12 cellular contexts compared by ENCODE assay signal in genomic region chr18:48488388-48488850, GRCh38. TPM values are rescaled to one million over a fixed set of nuclear protein-coding genes. Genes with fewer than 3 reads are reported as not detected.
A peak's percentile ranks its signal among the peaks of the same experiment; 100 is the strongest.
DNase-seq lines count a peak whose midpoint lies in the region; ATAC-seq and TF ChIP-seq lines count a peak whose summit lies in the region.
"Had no signal": no experiment of that assay in that cellular context is flagged by ENCODE, and none has a peak within 500 bp of the region (broad histone marks: within the 10 kb centered on the region; RNA-seq: fewer than 3 reads in every experiment).

No MANE protein-coding gene starts in this region.

- H4K20me1 ChIP-seq in PC-9 (ENCODE audit: insufficient read depth) = no peaks in the 10 kb centered on the region

- no peak overlapping the region for H3K27ac ChIP-seq in PC-9

- peaks cover 37% of the 10 kb centered on the region for H3K4me1 Mint-ChIP-seq in mesothelial cell of epicardium
- H3K4me1 Mint-ChIP-seq: activated naive CD8-positive, alpha-beta T cell treated with anti-CD3 and anti-CD28 coated beads, Interleukin-2, amount 10 ng/mL, durations not matched to agents 7 days and 5 days had no signal

- no peak overlapping the region for H2AFZ ChIP-seq in PC-9

- H3F3A ChIP-seq in PC-9 (ENCODE audit: insufficient read depth, low read depth) = peaks cover 22% of the 10 kb centered on the region; the same call in 1 of the 2 replicates

- H3K79me2 ChIP-seq in PC-9 (ENCODE audit: low read depth) = no peaks in the 10 kb centered on the region

- BruUV-seq in PC-9 (replicated peaks; lab: Mats Ljungman, UMichigan) = no TSS peak

- DNase-seq in AG10803 (ENCODE audit: low read depth) (peak; percentile 91), PC-9 (peak; percentile 79 to 95), epithelial cell of proximal tubule (ENCODE audit: low read depth) (peak; percentile 66), mesothelial cell of epicardium (ENCODE audit: low spot score in 2 of 2, unreplicated experiment in 2 of 2) (peak; percentile 44 to 77), NCI-H1930 (lab: John Stamatoyannopoulos, UW) (no peak)
- DNase-seq: activated naive CD8-positive, alpha-beta T cell treated with anti-CD3 and anti-CD28 coated beads, Interleukin-2, amount 10 ng/mL, durations not matched to agents 7 days and 5 days; DMS79 treated with DMSO at 0.1 percent for 48 hours; SIG-M5 had no signal

- H3K36me3 Mint-ChIP-seq in mesothelial cell of epicardium = no peaks in the 10 kb centered on the region
- H3K36me3 Mint-ChIP-seq: activated naive CD8-positive, alpha-beta T cell treated with anti-CD3 and anti-CD28 coated beads, Interleukin-2, amount 10 ng/mL, durations not matched to agents 7 days and 5 days; natural killer cell treated with Interleukin-12 subunit alpha and Interleukin-12 subunit beta and Interleukin-15 and Interleukin-18, amount 100 ng/mL, for 72 hours had no signal

- H3K4me3 ChIP-seq in AG10803 (ENCODE audit: low read length) (no peak overlapping the region), PC-9 (no peak overlapping the region), epithelial cell of proximal tubule (ENCODE audit: low read depth, low read length) (no peak overlapping the region)

- ATAC-seq in HG02852 (IDR thresholded peaks at IDR 0.05; ENCODE audit: unreplicated experiment) (no peak), GM18520 (IDR thresholded peaks at IDR 0.05; ENCODE audit: unreplicated experiment) (no peak), HG03108 (IDR thresholded peaks at IDR 0.05; ENCODE audit: unreplicated experiment) (no peak)

- peaks cover 46% of the 10 kb centered on the region for H3K4me1 ChIP-seq in PC-9 (replicated peaks; ENCODE audit: insufficient read depth)

- intact Hi-C loops in PC-9 (cut with micrococcal nuclease; ENCODE audit: unreplicated experiment) = loop anchor here (1.0 to 2.0 kb wide), 2 partner anchors 50 to 174 kb away; partner anchors contain the start of gene CTIF

- H3K36me3 ChIP-seq in PC-9 (ENCODE audit: low read depth) = no peaks in the 10 kb centered on the region

- TF ChIP-seq CTCF in AG10803 (conservative IDR thresholded peaks at IDR 0.05; ENCODE audit: low read length) (no peak), PC-9 (conservative IDR thresholded peaks at IDR 0.05) (no peak), epithelial cell of proximal tubule (conservative IDR thresholded peaks at IDR 0.05; ENCODE audit: low read depth, low read length) (no peak), mesothelial cell of epicardium (IDR thresholded peaks at IDR 0.05; ENCODE audit: unreplicated experiment) (no peak)

- H3K9me2 ChIP-seq in PC-9 (ENCODE audit: insufficient read depth) = no peaks in the 10 kb centered on the region

- CTCF ChIA-PET in PC-9 (lab: Charles Lee) = interaction anchor here (0.6 kb wide), 1 partner anchor 156 kb away, joined by 3 read pairs; no protein-coding TSS in a partner anchor

- POLR2A ChIA-PET in PC-9 (lab: Charles Lee; ENCODE audit: unreplicated experiment) = interaction anchor here (0.5 to 1.0 kb wide), 4 partner anchors 54 to 510 kb away, joined by 3 to 4 read pairs (median 3); no protein-coding TSS in a partner anchor

- peak overlapping the region; percentile 92 for H3K27ac Mint-ChIP-seq in mesothelial cell of epicardium
- H3K27ac Mint-ChIP-seq: activated naive CD8-positive, alpha-beta T cell treated with anti-CD3 and anti-CD28 coated beads, Interleukin-2, amount 10 ng/mL, durations not matched to agents 7 days and 5 days; natural killer cell treated with Interleukin-12 subunit alpha and Interleukin-12 subunit beta and Interleukin-15 and Interleukin-18, amount 100 ng/mL, for 72 hours had no signal

- no peaks in the 10 kb centered on the region for H3K27me3 ChIP-seq in PC-9 (ENCODE audit: insufficient read depth, low read depth)

- no peaks in the 10 kb centered on the region for H3K9me3 ChIP-seq in PC-9 (ENCODE audit: insufficient read depth, low read depth)

- no peak overlapping the region for H3K4me3 Mint-ChIP-seq in mesothelial cell of epicardium
- H3K4me3 Mint-ChIP-seq: activated naive CD8-positive, alpha-beta T cell treated with anti-CD3 and anti-CD28 coated beads, Interleukin-2, amount 10 ng/mL, durations not matched to agents 7 days and 5 days; natural killer cell treated with Interleukin-12 subunit alpha and Interleukin-12 subunit beta and Interleukin-15 and Interleukin-18, amount 100 ng/mL, for 72 hours had no signal

- H3K27me3 Mint-ChIP-seq in mesothelial cell of epicardium (ENCODE audit: low read depth) = no peaks in the 10 kb centered on the region

- no peaks in the 10 kb centered on the region for H3K9me3 Mint-ChIP-seq in mesothelial cell of epicardium
- H3K9me3 Mint-ChIP-seq: activated naive CD8-positive, alpha-beta T cell treated with anti-CD3 and anti-CD28 coated beads, Interleukin-2, amount 10 ng/mL, durations not matched to agents 7 days and 5 days; natural killer cell treated with Interleukin-12 subunit alpha and Interleukin-12 subunit beta and Interleukin-15 and Interleukin-18, amount 100 ng/mL, for 72 hours had no signal

- peak overlapping the region; percentile 18 for H3K4me2 ChIP-seq in PC-9

RNA-seq across cellular contexts. Expression of gene CTIF, which starts 50.4 kb away (rescaled TPM):
- total RNA-seq in PC-9 (2021) (17.0 and 26.2 TPM in 2 replicates), epithelial cell of proximal tubule (12.9 and 21.2 TPM in 2 replicates), mesothelial cell of epicardium (64.3 to 67.9 TPM (median 66.0 TPM) in 3 replicates)

Comparison
In these comparisons a context has a peak if more than half of its experiments do, and no peak if none do; other contexts are left out.
1. DNase-seq: peak in AG10803 (single experiment), PC-9 (2 of 2), epithelial cell of proximal tubule (single experiment) and mesothelial cell of epicardium (2 of 2); none in NCI-H1930 (0 of 2).